ENCODE assay signal across 24 cellular contexts in the genomic region with DNA sequence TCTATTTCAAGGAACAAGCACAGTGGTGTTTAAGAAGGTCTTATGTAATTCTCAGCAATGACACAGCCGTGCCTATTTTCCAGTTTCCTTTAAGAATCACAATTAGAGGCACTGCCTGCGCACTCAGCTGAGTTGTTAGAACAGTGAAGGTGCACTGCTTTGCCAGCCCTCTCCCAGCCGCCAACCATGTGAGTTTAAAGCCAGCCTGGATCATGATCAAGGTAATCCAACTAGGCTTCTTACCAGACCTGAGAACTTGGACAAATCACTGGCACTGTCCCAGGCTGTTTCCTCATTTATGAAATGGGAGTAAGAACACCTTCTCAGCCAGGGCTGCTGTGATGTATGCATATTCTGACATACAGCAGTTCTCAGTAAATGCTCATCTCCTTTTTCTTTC.
"Had no signal": no experiment of that assay in that cellular context is flagged by ENCODE, and none has a peak within 500 bp of the region (broad histone marks: within the 10 kb centered on the region; RNA-seq: fewer than 3 reads in every experiment).

No MANE protein-coding gene starts in this region.

- H3K4me3 ChIP-seq: dorsolateral prefrontal cortex, heart left ventricle, left ventricle myocardium inferior, neural progenitor cell, right atrium auricular region, suprapubic skin, transverse colon had no signal

- DNase-seq: activated CD4-positive, alpha-beta memory T cell treated with anti-CD3 and anti-CD28 coated beads, Interleukin-2, amount 10 ng/mL, durations not matched to agents 7 days and 5 days; activated CD4-positive, alpha-beta T cell treated with anti-CD3 and anti-CD28 coated beads for 36 hours; activated CD8-positive, alpha-beta memory T cell treated with anti-CD3 and anti-CD28 coated beads, Interleukin-2, amount 10 ng/mL, durations not matched to agents 7 days and 5 days; activated naive CD4-positive, alpha-beta T cell; activated naive CD8-positive, alpha-beta T cell treated with anti-CD3 and anti-CD28 coated beads for 36 hours; amniotic stem cell; endodermal cell; foreskin keratinocyte; heart left ventricle; left ventricle myocardium inferior; naive thymus-derived CD4-positive, alpha-beta T cell; stimulated activated CD4-positive, alpha-beta T cell treated with anti-CD3 and anti-CD28 coated beads, Interleukin-12 subunit alpha, Interleukin-12 subunit beta, amount 100 ng/mL, for 4 hours; stimulated activated CD4-positive, alpha-beta T cell treated with anti-CD3 and anti-CD28 coated beads, Interleukin-1b, Interleukin-23, amount 100 ng/mL, for 48 hours; stimulated activated naive CD8-positive, alpha-beta T cell treated with anti-CD3 and anti-CD28 coated beads, Interleukin-15, Interleukin-2, amounts not matched to agents 100 U/mL and 50 U/mL, for 24 hours; transverse colon had no signal

- H3K36me3 ChIP-seq: heart left ventricle, left ventricle myocardium inferior, neural progenitor cell, right atrium auricular region, suprapubic skin, transverse colon had no signal

- H3K36me3 Mint-ChIP-seq: activated CD8-positive, alpha-beta memory T cell treated with anti-CD3 and anti-CD28 coated beads, Interleukin-2, amount 10 ng/mL, durations not matched to agents 7 days and 5 days; activated naive CD8-positive, alpha-beta T cell treated with anti-CD3 and anti-CD28 coated beads for 36 hours; memory B cell; naive thymus-derived CD4-positive, alpha-beta T cell; neural progenitor cell; WTC11 had no signal

- H3K4me1 ChIP-seq: foreskin keratinocyte, heart left ventricle, left ventricle myocardium inferior, neural progenitor cell, parathyroid adenoma, right atrium auricular region, suprapubic skin, transverse colon had no signal

- ATAC-seq: activated CD4-positive, alpha-beta T cell treated with anti-CD3 and anti-CD28 coated beads for 36 hours; activated CD8-positive, alpha-beta memory T cell treated with anti-CD3 and anti-CD28 coated beads, Interleukin-2, amount 10 ng/mL, durations not matched to agents 7 days and 5 days; foreskin keratinocyte; heart left ventricle; naive thymus-derived CD4-positive, alpha-beta T cell; stimulated activated naive CD8-positive, alpha-beta T cell treated with anti-CD3 and anti-CD28 coated beads, Interleukin-15, Interleukin-2, amounts not matched to agents 100 U/mL and 50 U/mL, for 24 hours; WTC11 had no signal

- H3K27me3 Mint-ChIP-seq: activated CD4-positive, alpha-beta memory T cell treated with anti-CD3 and anti-CD28 coated beads, Interleukin-2, amount 10 ng/mL, durations not matched to agents 7 days and 5 days; activated CD4-positive, alpha-beta T cell treated with anti-CD3 and anti-CD28 coated beads for 36 hours; activated CD8-positive, alpha-beta memory T cell treated with anti-CD3 and anti-CD28 coated beads, Interleukin-2, amount 10 ng/mL, durations not matched to agents 7 days and 5 days; activated naive CD8-positive, alpha-beta T cell treated with anti-CD3 and anti-CD28 coated beads for 36 hours; memory B cell had no signal

- H3K9me3 ChIP-seq: heart left ventricle, left ventricle myocardium inferior, right atrium auricular region, suprapubic skin, transverse colon had no signal

- H3K27ac Mint-ChIP-seq: activated CD4-positive, alpha-beta memory T cell treated with anti-CD3 and anti-CD28 coated beads, Interleukin-2, amount 10 ng/mL, durations not matched to agents 7 days and 5 days; activated CD4-positive, alpha-beta T cell treated with anti-CD3 and anti-CD28 coated beads for 36 hours; activated CD8-positive, alpha-beta memory T cell treated with anti-CD3 and anti-CD28 coated beads, Interleukin-2, amount 10 ng/mL, durations not matched to agents 7 days and 5 days; activated naive CD8-positive, alpha-beta T cell treated with anti-CD3 and anti-CD28 coated beads for 36 hours; endodermal cell; memory B cell; naive thymus-derived CD4-positive, alpha-beta T cell; neural progenitor cell; T-helper 2 cell treated with Interferon-gamma antibody and Interleukin-4, amounts not matched to agents 5 μg/mL and 100 μg/mL, for 36 hours; WTC11 had no signal

- H3K27me3 ChIP-seq: dorsolateral prefrontal cortex, foreskin keratinocyte, neural progenitor cell, right atrium auricular region, suprapubic skin, transverse colon had no signal

- H3K9me3 Mint-ChIP-seq: activated CD4-positive, alpha-beta memory T cell treated with anti-CD3 and anti-CD28 coated beads, Interleukin-2, amount 10 ng/mL, durations not matched to agents 7 days and 5 days; activated naive CD8-positive, alpha-beta T cell treated with anti-CD3 and anti-CD28 coated beads for 36 hours; endodermal cell; memory B cell; neural progenitor cell; T-helper 2 cell treated with Interferon-gamma antibody and Interleukin-4, amounts not matched to agents 5 μg/mL and 100 μg/mL, for 36 hours; WTC11 had no signal

- H3K4me1 Mint-ChIP-seq: activated CD4-positive, alpha-beta memory T cell treated with anti-CD3 and anti-CD28 coated beads, Interleukin-2, amount 10 ng/mL, durations not matched to agents 7 days and 5 days; activated CD4-positive, alpha-beta T cell treated with anti-CD3 and anti-CD28 coated beads for 36 hours; activated CD8-positive, alpha-beta memory T cell treated with anti-CD3 and anti-CD28 coated beads, Interleukin-2, amount 10 ng/mL, durations not matched to agents 7 days and 5 days; activated naive CD8-positive, alpha-beta T cell treated with anti-CD3 and anti-CD28 coated beads for 36 hours; memory B cell; naive thymus-derived CD4-positive, alpha-beta T cell; neural progenitor cell had no signal

- H3K27ac ChIP-seq: epithelial cell of prostate, foreskin keratinocyte, heart left ventricle, left ventricle myocardium inferior, neural progenitor cell, parathyroid adenoma, right atrium auricular region, suprapubic skin, transverse colon had no signal

- H3K4me3 Mint-ChIP-seq: activated CD4-positive, alpha-beta memory T cell treated with anti-CD3 and anti-CD28 coated beads, Interleukin-2, amount 10 ng/mL, durations not matched to agents 7 days and 5 days; activated CD4-positive, alpha-beta T cell treated with anti-CD3 and anti-CD28 coated beads for 36 hours; activated CD8-positive, alpha-beta memory T cell treated with anti-CD3 and anti-CD28 coated beads, Interleukin-2, amount 10 ng/mL, durations not matched to agents 7 days and 5 days; activated naive CD8-positive, alpha-beta T cell treated with anti-CD3 and anti-CD28 coated beads for 36 hours; endodermal cell; memory B cell; naive thymus-derived CD4-positive, alpha-beta T cell; neural progenitor cell; T-helper 2 cell treated with Interferon-gamma antibody and Interleukin-4, amounts not matched to agents 5 μg/mL and 100 μg/mL, for 36 hours; WTC11 had no signal
